Comparison of ENCODE assay signal across 8 cellular contexts in genomic region chr22:27802389-27803079, GRCh38. TPM values are rescaled to one million over a fixed set of nuclear protein-coding genes. Genes with fewer than 3 reads are reported as not detected.
DNase-seq lines count a peak whose midpoint lies in the region; ATAC-seq, FAIRE-seq and TF ChIP-seq lines count a peak whose summit lies in the region.

No MANE protein-coding gene starts in this region.

- ATAC-seq in HG03520 (IDR thresholded peaks at IDR 0.05; ENCODE audit: unreplicated experiment) = no peak

- H3K9me3 Mint-ChIP-seq in T-helper 1 cell treated with Interleukin-12 subunit alpha and Interleukin-12 subunit beta and Interleukin-4 antibody, amounts not matched to agents 30 μg/mL and 1 μg/mL, for 36 hours = no peaks in the 10 kb centered on the region

- no peak for TF ChIP-seq CTCF in astrocyte of the cerebellum (IDR thresholded peaks at IDR 0.05; ENCODE audit: low read depth, low read length, missing control alignments)
- TF ChIP-seq CTCF in kidney (IDR thresholded peaks at IDR 0.05; ENCODE audit: borderline replicate concordance, extremely low read depth, insufficient read depth) = no peak
- no peak for TF ChIP-seq CTCF in stomach (IDR thresholded peaks at IDR 0.05)

- no peak for DNase-seq in T-helper 1 cell
- DNase-seq in astrocyte of the cerebellum (ENCODE audit: low read depth) = no peak
- DNase-seq in kidney = peak; percentile 8
- DNase-seq in stomach = no peak
- no peak for DNase-seq in NCI-H2196 (lab: John Stamatoyannopoulos, UW; ENCODE audit: unreplicated experiment)
- no peak for DNase-seq in frontal cortex (ENCODE audit: low spot score in 2 of 2)

- peak overlapping the region; percentile 65 for H3K4me3 Mint-ChIP-seq in T-helper 1 cell treated with Interleukin-12 subunit alpha and Interleukin-12 subunit beta and Interleukin-4 antibody, amounts not matched to agents 30 μg/mL and 1 μg/mL, for 36 hours

- H3K27me3 Mint-ChIP-seq in T-helper 1 cell treated with Interleukin-12 subunit alpha and Interleukin-12 subunit beta and Interleukin-4 antibody, amounts not matched to agents 30 μg/mL and 1 μg/mL, for 36 hours (ENCODE audit: low read depth) = peaks cover 45% of the 10 kb centered on the region

- H3K9ac ChIP-seq in kidney (ENCODE audit: low read length in 2 of 2) = peak overlapping the region in 1 of 2 donors; percentile 34

- intact Hi-C loops in kidney (cut with DNase I) = no loop called here
- intact Hi-C loops in stomach (cut with DNase I; ENCODE audit: low total_unique reads) = loop anchor here (10.0 kb wide), 2 partner anchors 398 to 1048 kb away; no protein-coding TSS in a partner anchor

- H3K36me3 ChIP-seq in kidney (ENCODE audit: control insufficient read depth in 1 of 2, insufficient read depth in 2 of 2, low read length in 2 of 2) (no peaks in the 10 kb centered on the region), stomach (no peaks in the 10 kb centered on the region)

- peaks cover 0 to 61% (median 32%) of the 10 kb centered on the region in 3 donors for H3K27me3 ChIP-seq in stomach

- no peak overlapping the region for H3K27ac Mint-ChIP-seq in T-helper 1 cell treated with Interleukin-12 subunit alpha and Interleukin-12 subunit beta and Interleukin-4 antibody, amounts not matched to agents 30 μg/mL and 1 μg/mL, for 36 hours

- no peaks in the 10 kb centered on the region for H3K9me3 ChIP-seq in kidney (ENCODE audit: control insufficient read depth in 1 of 2, low read length in 2 of 2)
- no peaks in the 10 kb centered on the region for H3K9me3 ChIP-seq in stomach

- FAIRE-seq in kidney (lab: Jason Lieb, UNC) (no peak), frontal cortex (lab: Jason Lieb, UNC) (no peak)

- H3K27ac ChIP-seq in kidney (ENCODE audit: low read depth in 2 of 2, low read length in 2 of 2) = no peak overlapping the region
- H3K27ac ChIP-seq in stomach = peak overlapping the region; percentile 72 to 88 (median 87)

- WGBS in stomach, 5 donors = 15 to 23% (median 18%) methylated on average over 28 to 33 of the region's 33 CpGs

- peaks cover 8% of the 10 kb centered on the region for H3K4me1 Mint-ChIP-seq in T-helper 1 cell treated with Interleukin-12 subunit alpha and Interleukin-12 subunit beta and Interleukin-4 antibody, amounts not matched to agents 30 μg/mL and 1 μg/mL, for 36 hours (ENCODE audit: low read depth)

- in situ Hi-C loops in astrocyte of the cerebellum (cut with HindIII; ENCODE audit: low sequenced_read_pairs) = no loop called here

- no peak for TF ChIP-seq POLR2A in stomach (IDR thresholded peaks at IDR 0.05)

- H3K4me3 ChIP-seq in astrocyte of the cerebellum (ENCODE audit: low read depth, low read length) (peak overlapping the region; percentile 76), kidney (ENCODE audit: low read length in 2 of 2) (peak overlapping the region; percentile 3 to 56), stomach (peak overlapping the region; percentile 77 to 94 (median 80))

- H3K4me1 ChIP-seq in kidney (ENCODE audit: control insufficient read depth in 1 of 2, insufficient read depth in 1 of 2, low read depth in 1 of 2, low read length in 2 of 2) (peaks cover 0 to 8% of the 10 kb centered on the region in 2 donors), stomach (peaks cover 25 to 58% (median 48%) of the 10 kb centered on the region in 4 donors)

- H3K36me3 Mint-ChIP-seq in T-helper 1 cell treated with Interleukin-12 subunit alpha and Interleukin-12 subunit beta and Interleukin-4 antibody, amounts not matched to agents 30 μg/mL and 1 μg/mL, for 36 hours (ENCODE audit: low read depth) = no peaks in the 10 kb centered on the region

- TF ChIP-seq EP300 in stomach (IDR thresholded peaks at IDR 0.05) = no peak

RNA-seq across cellular contexts. Expression of gene MN1, which starts 1.0 kb away (rescaled TPM):
- total RNA-seq in kidney (3.2 TPM), stomach (1 to 10 TPM; 2.2 to 6.4 (median 4.6) TPM), frontal cortex (26.5 TPM)
- polyA plus RNA-seq in kidney (ENCODE audit: insufficient read depth, low read depth, low replicate concordance) (0.92 TPM), stomach (1 to 10 TPM in 2 of 3 donors, under 1 TPM in 1; 0.50 to 2.4 (median 2.4) TPM)

Comparison
In these comparisons a context has a peak if more than half of its experiments do, and no peak if none do; other contexts are left out.
1. H3K4me3 ChIP-seq: peak in every context shown above with its lines; median percentile 80 in stomach; 76 in astrocyte of the cerebellum; 30 in kidney.
2. H3K27ac ChIP-seq: peak in stomach (5 of 5); none in kidney (0 of 2).